Comparison of ENCODE assay signal across 14 cellular contexts in genomic region chr11:94840209-94840608, GRCh38.
DNase-seq lines count a peak whose midpoint lies in the region; TF ChIP-seq lines count a peak whose summit lies in the region.
"Had no signal": no experiment of that assay in that cellular context is flagged by ENCODE, and none has a peak within 500 bp of the region (broad histone marks: within the 10 kb centered on the region; RNA-seq: fewer than 3 reads in every experiment).

No MANE protein-coding gene starts in this region.

- H3K27ac Mint-ChIP-seq in osteocyte (ENCODE audit: unreplicated experiment) = peak overlapping the region; percentile 80

- DNase-seq in AG09319 (ENCODE audit: extremely low read depth, low read depth) (peak; percentile 40), fibroblast of the aortic adventitia (ENCODE audit: low read depth) (peak; percentile 27), osteocyte (ENCODE audit: extremely low spot score, unreplicated experiment) (no peak), Ammon's horn (ENCODE audit: low spot score) (no peak), superior temporal gyrus (ENCODE audit: extremely low spot score) (no peak)
- no peak for DNase-seq in stimulated activated CD4-positive, alpha-beta T cell treated with anti-CD3 and anti-CD28 coated beads, Interleukin-2, amount 100 ng/mL, for 24 hours
- no peak for DNase-seq in activated effector memory CD4-positive, alpha-beta T cell treated with anti-CD3 and anti-CD28 coated beads, Interleukin-2, amount 50 U/mL, for 16 hours
- DNase-seq: DMS 273 treated with DMSO at 0.1 percent for 48 hours; GF-D8; NCI-H187; NCI-H345; NK-92 treated with Interleukin-12 subunit alpha and Interleukin-12 subunit beta, amount 100 ng/mL, for 24 hours had no signal

- no peaks in the 10 kb centered on the region for H3K9me3 Mint-ChIP-seq in osteocyte (ENCODE audit: unreplicated experiment)

- TF ChIP-seq CTCF in AG09319 (IDR thresholded peaks at IDR 0.05; ENCODE audit: low read depth, low read length) (no peak), VCaP (conservative IDR thresholded peaks at IDR 0.05) (no peak), fibroblast of the aortic adventitia (IDR thresholded peaks at IDR 0.05; ENCODE audit: insufficient read depth, low read length) (no peak), osteocyte (IDR thresholded peaks at IDR 0.05) (no peak)

- peak overlapping the region; percentile 75; the same call in 1 of the 2 replicates for H3K27ac ChIP-seq in VCaP

- H3K4me3 ChIP-seq in fibroblast of the aortic adventitia (ENCODE audit: low read depth, low read length) = no peak overlapping the region
- H3K4me3 ChIP-seq: K562 had no signal

- peak overlapping the region; percentile 19 for H3K4me3 Mint-ChIP-seq in osteocyte (ENCODE audit: unreplicated experiment)

- peaks cover 43% of the 10 kb centered on the region for H3K4me1 Mint-ChIP-seq in osteocyte (ENCODE audit: unreplicated experiment)

- peaks cover 15% of the 10 kb centered on the region for H3K36me3 Mint-ChIP-seq in osteocyte (ENCODE audit: unreplicated experiment)

- H3K27me3 Mint-ChIP-seq in osteocyte (ENCODE audit: unreplicated experiment) = no peaks in the 10 kb centered on the region

Comparison
In these comparisons a context has a peak if more than half of its experiments do, and no peak if none do; other contexts are left out.
1. DNase-seq: peak in AG09319 (single experiment) and fibroblast of the aortic adventitia (single experiment); none in osteocyte (single experiment), Ammon's horn (single experiment), superior temporal gyrus (single experiment), stimulated activated CD4-positive, alpha-beta T cell treated with anti-CD3 and anti-CD28 coated beads, Interleukin-2, amount 100 ng/mL, for 24 hours (0 of 2) and activated effector memory CD4-positive, alpha-beta T cell treated with anti-CD3 and anti-CD28 coated beads, Interleukin-2, amount 50 U/mL, for 16 hours (single experiment).